ENCODE assay signal across 19 cellular contexts in the genomic region with DNA sequence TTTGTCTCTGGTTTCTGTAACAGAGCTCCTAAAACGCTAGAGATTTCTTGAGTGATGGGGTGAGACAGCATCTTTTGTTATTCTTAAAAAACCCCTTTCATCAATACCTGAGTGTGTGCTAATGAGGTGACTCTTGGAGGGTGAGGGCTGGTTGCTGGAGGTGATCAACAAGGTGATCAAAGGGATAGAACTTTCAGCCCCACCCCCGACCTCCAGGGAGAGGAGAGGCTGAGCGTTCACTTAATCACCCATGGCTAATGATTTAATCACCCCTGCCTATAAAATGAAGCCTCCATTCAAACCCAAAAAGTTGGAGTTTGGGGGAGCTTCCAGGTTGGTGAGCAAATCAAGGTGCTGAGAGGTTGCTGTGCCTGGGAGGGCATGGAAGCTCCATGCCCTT.
"Had no signal": no experiment of that assay in that cellular context is flagged by ENCODE, and none has a peak within 500 bp of the region (broad histone marks: within the 10 kb centered on the region; RNA-seq: fewer than 3 reads in every experiment).

No MANE protein-coding gene starts in this region.

- H3K36me3 ChIP-seq: MG63, Peyer's patch, SJSA1 had no signal

- H3K27ac ChIP-seq: Peyer's patch, SJSA1, SK-N-MC had no signal

- H3K27me3 ChIP-seq: MG63, Peyer's patch had no signal

- ATAC-seq: HepG2, Right ventricle myocardium inferior had no signal

- DNase-seq: IMR-90, Karpas-422, KG1, MG63, NCI-H1092 treated with DMSO at 0.1 percent for 48 hours, NCI-H1436, NCI-H1694, NCI-H187 treated with DMSO at 0.1 percent for 48 hours, NCI-H2029 treated with DMSO at 0.1 percent for 48 hours, NCI-H2227 treated with DMSO at 0.1 percent for 48 hours, NCI-H524, NCI-H526 treated with DMSO at 0.1 percent for 48 hours, NCI-H748 treated with DMSO at 0.1 percent for 48 hours, Peyer's patch, SIG-M5 had no signal

- H3K9me3 ChIP-seq: MG63, Peyer's patch, SJSA1 had no signal

- H3K4me1 ChIP-seq: Peyer's patch, SJSA1 had no signal

- H3K4me3 ChIP-seq: MG63, Peyer's patch, SJSA1, SK-N-MC had no signal
